1 cellular context compared by ENCODE assay signal in genomic region chr5:169695919-169696490, GRCh38.
TF ChIP-seq lines count a peak whose summit lies in the region.

No MANE protein-coding gene starts in this region.

TF ChIP-seq in SK-N-SH, 30 proteins besides CTCF, POLR2A, EP300 and RAD21 (continued from another document):
- TF ChIP-seq REST (IDR thresholded peaks at IDR 0.05; ENCODE audit: low read depth, low read length): 0 out of 2 replicates have a peak, but pooled peaks have one; percentile 26
- TF ChIP-seq RFX5 (IDR thresholded peaks at IDR 0.05; ENCODE audit: low read length): no peak
- peak; percentile 87 for TF ChIP-seq ZBTB33 (IDR thresholded peaks at IDR 0.05; ENCODE audit: borderline replicate concordance, low read depth)
- peak; percentile 97 for TF ChIP-seq TCF12 (IDR thresholded peaks at IDR 0.05)
- peak; percentile 75; the same call in 1 of the 2 replicates for TF ChIP-seq POLR2AphosphoS5 (IDR thresholded peaks at IDR 0.05; ENCODE audit: low read depth, low read length)
- peak; percentile 87 for TF ChIP-seq MEF2A (IDR thresholded peaks at IDR 0.05; ENCODE audit: borderline replicate concordance, low read depth)
- peak; percentile 82 for TF ChIP-seq MAX (IDR thresholded peaks at IDR 0.05; ENCODE audit: low read depth)
- peak; percentile 60; the same call in 1 of the 2 replicates for TF ChIP-seq TAF1 (IDR thresholded peaks at IDR 0.05; ENCODE audit: borderline replicate concordance, low read depth, low read length)
- peak; percentile 9; the same call in 1 of the 2 replicates for TF ChIP-seq RCOR1 (IDR thresholded peaks at IDR 0.05; ENCODE audit: low read length)
- TF ChIP-seq FOSL2 (IDR thresholded peaks at IDR 0.05; ENCODE audit: borderline replicate concordance, low read depth): peak; percentile 95
- peak; percentile 94 for TF ChIP-seq PBX3 (IDR thresholded peaks at IDR 0.05)
- no peak for TF ChIP-seq MXI1 (IDR thresholded peaks at IDR 0.05; ENCODE audit: low read depth, low read length)
- TF ChIP-seq GATA2 (CRISPR knock-in tag; IDR thresholded peaks at IDR 0.05): no peak
- TF ChIP-seq SIN3A (IDR thresholded peaks at IDR 0.05; ENCODE audit: borderline replicate concordance, low read depth, low read length): peak; percentile 66; the same call in 1 of the 2 replicates
- peak; percentile 5 for TF ChIP-seq CHD2 (IDR thresholded peaks at IDR 0.05; ENCODE audit: low read length, partially characterized antibody)
